26 cellular contexts compared by ENCODE assay signal in genomic region chr1:237754627-237755026, GRCh38.
"Had no signal": no experiment of that assay in that cellular context is flagged by ENCODE, and none has a peak within 500 bp of the region (broad histone marks: within the 10 kb centered on the region; RNA-seq: fewer than 3 reads in every experiment).

No MANE protein-coding gene starts in this region.

- H3K36me3 ChIP-seq: breast epithelium had no signal

- H2AFZ ChIP-seq: PC-9 had no signal

- ATAC-seq: activated CD8-positive, alpha-beta memory T cell treated with anti-CD3 and anti-CD28 coated beads, Interleukin-2, amount 10 ng/mL, durations not matched to agents 7 days and 5 days; WTC11 had no signal

- H3K27ac Mint-ChIP-seq: activated CD4-positive, alpha-beta T cell treated with anti-CD3 and anti-CD28 coated beads, Interleukin-2, amount 10 ng/mL, durations not matched to agents 24 days and 14 days; activated CD8-positive, alpha-beta memory T cell treated with anti-CD3 and anti-CD28 coated beads, Interleukin-2, amount 10 ng/mL, durations not matched to agents 7 days and 5 days; activated naive CD4-positive, alpha-beta T cell treated with anti-CD3 and anti-CD28 coated beads, Interleukin-2, amount 50 U/mL, for 24 hours; activated T-cell treated with anti-CD3 and anti-CD28 coated beads, Interleukin-2, amount 50 U/mL, for 24 hours; activated T-helper 1 cell treated with anti-CD3 and anti-CD28 coated beads, Interleukin-12 subunit alpha, Interleukin-12 subunit beta, Interleukin-2, Interleukin-4 antibody, amounts not matched to agents 30 ng/mL and 10 ng/mL and 1 ng/mL, durations not matched to agents 14 hours and 24 hours and 36 hours; T-helper 1 cell treated with Interleukin-12 subunit alpha and Interleukin-12 subunit beta and Interleukin-4 antibody, amounts not matched to agents 30 μg/mL and 1 μg/mL, for 36 hours; WTC11 had no signal

- H3K4me2 ChIP-seq: PC-9 had no signal

- H3K4me3 Mint-ChIP-seq: activated CD4-positive, alpha-beta T cell treated with anti-CD3 and anti-CD28 coated beads, Interleukin-2, amount 10 ng/mL, durations not matched to agents 24 days and 14 days; activated CD8-positive, alpha-beta memory T cell treated with anti-CD3 and anti-CD28 coated beads, Interleukin-2, amount 10 ng/mL, durations not matched to agents 7 days and 5 days; activated naive CD4-positive, alpha-beta T cell treated with anti-CD3 and anti-CD28 coated beads, Interleukin-2, amount 50 U/mL, for 24 hours; activated T-cell treated with anti-CD3 and anti-CD28 coated beads, Interleukin-2, amount 50 U/mL, for 24 hours; activated T-helper 1 cell treated with anti-CD3 and anti-CD28 coated beads, Interleukin-12 subunit alpha, Interleukin-12 subunit beta, Interleukin-2, Interleukin-4 antibody, amounts not matched to agents 30 ng/mL and 10 ng/mL and 1 ng/mL, durations not matched to agents 14 hours and 24 hours and 36 hours; T-helper 1 cell treated with Interleukin-12 subunit alpha and Interleukin-12 subunit beta and Interleukin-4 antibody, amounts not matched to agents 30 μg/mL and 1 μg/mL, for 36 hours; WTC11 had no signal

- H3K9me3 Mint-ChIP-seq: activated CD4-positive, alpha-beta T cell treated with anti-CD3 and anti-CD28 coated beads, Interleukin-2, amount 10 ng/mL, durations not matched to agents 24 days and 14 days; activated naive CD4-positive, alpha-beta T cell treated with anti-CD3 and anti-CD28 coated beads, Interleukin-2, amount 50 U/mL, for 24 hours; activated T-cell treated with anti-CD3 and anti-CD28 coated beads, Interleukin-2, amount 50 U/mL, for 24 hours; activated T-helper 1 cell treated with anti-CD3 and anti-CD28 coated beads, Interleukin-12 subunit alpha, Interleukin-12 subunit beta, Interleukin-2, Interleukin-4 antibody, amounts not matched to agents 30 ng/mL and 10 ng/mL and 1 ng/mL, durations not matched to agents 14 hours and 24 hours and 36 hours; T-helper 1 cell treated with Interleukin-12 subunit alpha and Interleukin-12 subunit beta and Interleukin-4 antibody, amounts not matched to agents 30 μg/mL and 1 μg/mL, for 36 hours; WTC11 had no signal

- H3K4me3 ChIP-seq: breast epithelium, PC-9 had no signal

- DNase-seq: activated CD4-positive, alpha-beta T cell treated with anti-CD3 and anti-CD28 coated beads, Interleukin-2, amount 10 ng/mL, durations not matched to agents 24 days and 14 days; activated CD4-positive, alpha-beta T cell treated with anti-CD3 and anti-CD28 coated beads, Interleukin-2, amount 50 U/mL, for 48 hours; activated CD4-positive, CD25-positive, alpha-beta regulatory T cell treated with anti-CD3 and anti-CD28 coated beads, Interleukin-2, amount 50 U/mL, for 72 hours; activated CD8-positive, alpha-beta memory T cell treated with anti-CD3 and anti-CD28 coated beads, Interleukin-2, amount 10 ng/mL, durations not matched to agents 7 days and 5 days; activated effector memory CD4-positive, alpha-beta T cell treated with Interleukin-2 at 50 U/mL for 16 hours; activated naive CD4-positive, alpha-beta T cell; activated T-cell treated with anti-CD3 and anti-CD28 coated beads, Interleukin-2, amount 50 U/mL, for 24 hours; aorta; central memory CD4-positive, alpha-beta T cell; Kasumi-1; NCI-H1092 treated with DMSO at 0.1 percent for 48 hours; NCI-H1436; NCI-H1694 treated with DMSO at 0.1 percent for 48 hours; NCI-H2029 treated with DMSO at 0.1 percent for 48 hours; NCI-H345; NCI-H510A; NCI-H526 treated with DMSO at 0.1 percent for 48 hours; NCI-H82; PC-9; SHP77 treated with DMSO at 0.1 percent for 48 hours; T-helper 9 cell had no signal

- H3K27me3 ChIP-seq: breast epithelium had no signal

- H3K27me3 Mint-ChIP-seq: activated CD4-positive, alpha-beta T cell treated with anti-CD3 and anti-CD28 coated beads, Interleukin-2, amount 10 ng/mL, durations not matched to agents 24 days and 14 days; activated CD8-positive, alpha-beta memory T cell treated with anti-CD3 and anti-CD28 coated beads, Interleukin-2, amount 10 ng/mL, durations not matched to agents 7 days and 5 days; activated naive CD4-positive, alpha-beta T cell treated with anti-CD3 and anti-CD28 coated beads, Interleukin-2, amount 50 U/mL, for 24 hours; activated T-cell treated with anti-CD3 and anti-CD28 coated beads, Interleukin-2, amount 50 U/mL, for 24 hours had no signal

- H3K4me1 ChIP-seq: breast epithelium had no signal

- H3K9me3 ChIP-seq: breast epithelium had no signal

- H3K4me1 Mint-ChIP-seq: activated CD4-positive, alpha-beta T cell treated with anti-CD3 and anti-CD28 coated beads, Interleukin-2, amount 10 ng/mL, durations not matched to agents 24 days and 14 days; activated CD8-positive, alpha-beta memory T cell treated with anti-CD3 and anti-CD28 coated beads, Interleukin-2, amount 10 ng/mL, durations not matched to agents 7 days and 5 days; activated naive CD4-positive, alpha-beta T cell treated with anti-CD3 and anti-CD28 coated beads, Interleukin-2, amount 50 U/mL, for 24 hours had no signal

- H3K27ac ChIP-seq: breast epithelium, PC-9 had no signal

- H3K36me3 Mint-ChIP-seq: activated CD8-positive, alpha-beta memory T cell treated with anti-CD3 and anti-CD28 coated beads, Interleukin-2, amount 10 ng/mL, durations not matched to agents 7 days and 5 days; activated naive CD4-positive, alpha-beta T cell treated with anti-CD3 and anti-CD28 coated beads, Interleukin-2, amount 50 U/mL, for 24 hours; WTC11 had no signal
